ENCODE assay signal across 8 cellular contexts in genomic region chr1:244603498-244603897, GRCh38. TPM values are rescaled to one million over a fixed set of nuclear protein-coding genes. Genes with fewer than 3 reads are reported as not detected.
A peak's percentile ranks its signal among the peaks of the same experiment; 100 is the strongest.
DNase-seq lines count a peak whose midpoint lies in the region; ATAC-seq, FAIRE-seq and TF ChIP-seq lines count a peak whose summit lies in the region.

No MANE protein-coding gene starts in this region.

- H3K4me3 ChIP-seq in AG10803 (ENCODE audit: low read length) (no peak overlapping the region), OCI-LY1 (ENCODE audit: low read depth, low read length, poor library complexity, severe bottlenecking) (no peak overlapping the region), endodermal cell (ENCODE audit: low read length) (no peak overlapping the region)

- H3K9me3 ChIP-seq in OCI-LY1 (ENCODE audit: low read length) (no peaks in the 10 kb centered on the region), endodermal cell (ENCODE audit: control insufficient read depth, low read length) (no peaks in the 10 kb centered on the region)

- no peak overlapping the region for H3K4me2 ChIP-seq in OCI-LY1 (ENCODE audit: low read length)

- peak; percentile 39 for DNase-seq in AG10803 (ENCODE audit: low read depth)
- DNase-seq in GM18507 (ENCODE audit: extremely low spot score, insufficient read length, low read depth), result peak; percentile 5
- DNase-seq in endodermal cell, result no peak
- no peak for DNase-seq in osteocyte (ENCODE audit: extremely low spot score, unreplicated experiment)
- DNase-seq in stimulated activated naive CD4-positive, alpha-beta T cell treated with Interleukin-2 at 50 U/mL for 16 hours (lab: John Stamatoyannopoulos, UW), result no peak

- no peak overlapping the region for H2AFZ ChIP-seq in OCI-LY1 (ENCODE audit: low read length)

- H3K27ac ChIP-seq in OCI-LY1 (ENCODE audit: low read depth, low read length, poor library complexity, severe bottlenecking) (no peak overlapping the region), endodermal cell (ENCODE audit: low read depth, low read length) (no peak overlapping the region)

- no peak for TF ChIP-seq POLR2A in GM18505 (IDR thresholded peaks at IDR 0.05; ENCODE audit: borderline replicate concordance, extremely low read depth, insufficient read depth, insufficient read length)

- peak; percentile 76 for TF ChIP-seq CTCF in AG10803 (conservative IDR thresholded peaks at IDR 0.05; ENCODE audit: low read length)
- TF ChIP-seq CTCF in OCI-LY1 (IDR thresholded peaks at IDR 0.05; ENCODE audit: low read length), result peak; percentile 65
- peak; percentile 90 for TF ChIP-seq CTCF in endodermal cell (conservative IDR thresholded peaks at IDR 0.05)
- peak; percentile 77 for TF ChIP-seq CTCF in osteocyte (IDR thresholded peaks at IDR 0.05)

- FAIRE-seq in GM18507 (lab: Jason Lieb, UNC), result peak; percentile 48

- H3K27me3 Mint-ChIP-seq in endodermal cell (ENCODE audit: insufficient read depth), result no peaks in the 10 kb centered on the region
- H3K27me3 Mint-ChIP-seq in osteocyte (ENCODE audit: unreplicated experiment), result peaks cover 2% of the 10 kb centered on the region

- no peaks in the 10 kb centered on the region for H3K36me3 Mint-ChIP-seq in endodermal cell (ENCODE audit: low read depth)
- H3K36me3 Mint-ChIP-seq in osteocyte (ENCODE audit: unreplicated experiment), result no peaks in the 10 kb centered on the region

- H3K9me2 ChIP-seq in OCI-LY1 (ENCODE audit: low read depth, low read length), result no peaks in the 10 kb centered on the region

- H3K27me3 ChIP-seq in OCI-LY1 (ENCODE audit: insufficient read depth, low read length) (no peaks in the 10 kb centered on the region; the same call in 1 of the 2 replicates), endodermal cell (ENCODE audit: control insufficient read depth, insufficient read depth, low read length, poor library complexity, severe bottlenecking) (no peaks in the 10 kb centered on the region)

- H3K79me2 ChIP-seq in OCI-LY1 (ENCODE audit: insufficient read depth, low read length), result no peaks in the 10 kb centered on the region

- ATAC-seq in HG03460 (IDR thresholded peaks at IDR 0.05; ENCODE audit: unreplicated experiment), result no peak
- ATAC-seq in GM18505 (IDR thresholded peaks at IDR 0.05; ENCODE audit: unreplicated experiment), result no peak

- H3K9ac ChIP-seq in OCI-LY1 (ENCODE audit: low read length) (no peak overlapping the region), endodermal cell (ENCODE audit: extremely low read depth, low read length, poor library complexity, severe bottlenecking) (no peak overlapping the region)

- H3F3A ChIP-seq in OCI-LY1 (ENCODE audit: insufficient read depth, low read length), result no peaks in the 10 kb centered on the region

- H3K4me1 ChIP-seq in OCI-LY1 (ENCODE audit: insufficient read depth, low read length, severe bottlenecking) (peaks cover 4% of the 10 kb centered on the region), endodermal cell (ENCODE audit: control insufficient read depth, insufficient read depth, low read length) (no peaks in the 10 kb centered on the region)

- H3K4me3 Mint-ChIP-seq in endodermal cell (no peak overlapping the region), osteocyte (ENCODE audit: unreplicated experiment) (no peak overlapping the region)

- no peaks in the 10 kb centered on the region for H4K20me1 ChIP-seq in OCI-LY1 (ENCODE audit: insufficient read depth, low read length)

- H3K9me3 Mint-ChIP-seq in endodermal cell (no peaks in the 10 kb centered on the region), osteocyte (ENCODE audit: unreplicated experiment) (no peaks in the 10 kb centered on the region)

- H3K27ac Mint-ChIP-seq in endodermal cell (no peak overlapping the region), osteocyte (ENCODE audit: unreplicated experiment) (no peak overlapping the region)

- H3K36me3 ChIP-seq in OCI-LY1 (ENCODE audit: insufficient read depth, low read length) (no peaks in the 10 kb centered on the region), endodermal cell (ENCODE audit: control insufficient read depth, insufficient read depth, low read length) (no peaks in the 10 kb centered on the region)

- no peaks in the 10 kb centered on the region for H3K4me1 Mint-ChIP-seq in endodermal cell
- peaks cover 9% of the 10 kb centered on the region for H3K4me1 Mint-ChIP-seq in osteocyte (ENCODE audit: unreplicated experiment)

RNA-seq across cellular contexts. Expression of gene DESI2, which starts 49.4 kb away (rescaled TPM):
- 10 to 100 TPM; 50.0 to 50.2 TPM for total RNA-seq in endodermal cell
- 47.3 TPM for polyA plus RNA-seq in endodermal cell (2013, experiment 1 of 2)
- 48.9 TPM for polyA plus RNA-seq in endodermal cell (2013, experiment 2 of 2)
- total RNA-seq in osteocyte, result 50.5 and 53.3 TPM in 2 replicates

Comparison
In these comparisons a context has a peak if more than half of its experiments do, and no peak if none do; other contexts are left out.
1. DNase-seq: peak in AG10803 (single experiment) and GM18507 (single experiment); none in endodermal cell (single experiment), osteocyte (single experiment) and stimulated activated naive CD4-positive, alpha-beta T cell treated with Interleukin-2 at 50 U/mL for 16 hours (single experiment).
2. Peak in every context shown above with its lines, with median percentiles within 50 percentile points of each other: CTCF ChIP-seq.